Comparison of ENCODE assay signal across 9 cellular contexts in the genomic region with DNA sequence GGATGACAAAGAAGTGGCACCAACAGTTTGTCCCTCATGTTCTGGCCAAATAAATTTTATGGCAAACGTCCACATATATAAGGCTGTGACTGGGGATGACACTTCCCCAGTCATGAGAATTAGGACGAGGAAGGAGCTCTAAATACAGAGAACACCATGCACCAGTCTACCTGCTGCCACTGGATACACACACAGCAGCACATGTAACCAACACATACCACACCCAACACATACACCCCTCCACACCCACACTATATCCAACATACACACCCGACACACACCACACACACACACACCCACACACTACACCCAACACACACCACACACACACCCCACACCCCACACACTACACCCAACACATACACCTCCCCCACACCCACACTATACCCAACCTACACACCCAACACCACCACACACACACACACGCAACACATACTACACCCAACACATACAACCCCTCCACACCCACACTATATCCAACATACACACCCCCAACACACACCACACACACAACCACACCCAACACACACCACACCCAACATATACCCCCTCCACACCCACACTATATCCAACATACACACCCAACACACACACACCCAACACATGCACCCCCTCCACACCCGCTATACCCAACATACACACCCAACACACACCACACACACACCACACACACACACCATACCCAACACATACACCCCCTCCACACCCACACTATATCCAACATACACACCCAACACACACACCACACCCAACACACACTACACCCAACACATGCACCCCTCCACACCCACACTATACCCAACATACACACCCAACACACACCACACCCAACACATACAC.
DNase-seq lines count a peak whose midpoint lies in the region; ATAC-seq and TF ChIP-seq lines count a peak whose summit lies in the region.
"Had no signal": no experiment of that assay in that cellular context is flagged by ENCODE, and none has a peak within 500 bp of the region (broad histone marks: within the 10 kb centered on the region; RNA-seq: fewer than 3 reads in every experiment).

No MANE protein-coding gene starts in this region.

- peaks cover 64% of the 10 kb centered on the region for H3K36me3 Mint-ChIP-seq in stimulated activated memory B cell treated with anti-CD40 and anti-IgM and Interleukin-4, amounts not matched to agents 10 μg/mL and 1 μg/mL and 100 μg/mL, for 72 hours

- no peak overlapping the region for H3K4me3 ChIP-seq in gastroesophageal sphincter
- H3K4me3 ChIP-seq in lower leg skin (ENCODE audit: low read depth, poor library complexity, severe bottlenecking): no peak overlapping the region

- TF ChIP-seq CTCF in gastroesophageal sphincter (IDR thresholded peaks at IDR 0.05) (no peak), lower leg skin (IDR thresholded peaks at IDR 0.05) (no peak)

- peaks cover 0 to 28% of the 10 kb centered on the region in 2 donors for H3K36me3 ChIP-seq in gastroesophageal sphincter

- peaks cover 7% of the 10 kb centered on the region for H3K9me3 Mint-ChIP-seq in stimulated activated memory B cell treated with anti-CD40 and anti-IgM and Interleukin-4, amounts not matched to agents 10 μg/mL and 1 μg/mL and 100 μg/mL, for 72 hours

- H3K4me1 ChIP-seq in gastroesophageal sphincter: peaks cover 0 to 36% (median 13%) of the 10 kb centered on the region in 3 donors

- no peaks in the 10 kb centered on the region for H3K27me3 ChIP-seq in gastroesophageal sphincter

- TF ChIP-seq POLR2A in gastroesophageal sphincter (IDR thresholded peaks at IDR 0.05): no peak
- TF ChIP-seq POLR2A in lower leg skin (IDR thresholded peaks at IDR 0.05): no peak

- no peaks in the 10 kb centered on the region for H3K27me3 Mint-ChIP-seq in stimulated activated memory B cell treated with anti-CD40 and anti-IgM and Interleukin-4, amounts not matched to agents 10 μg/mL and 1 μg/mL and 100 μg/mL, for 72 hours

- no peaks in the 10 kb centered on the region for H3K9me3 ChIP-seq in gastroesophageal sphincter

- peak overlapping the region; percentile 87 for H3K27ac Mint-ChIP-seq in stimulated activated memory B cell treated with anti-CD40 and anti-IgM and Interleukin-4, amounts not matched to agents 10 μg/mL and 1 μg/mL and 100 μg/mL, for 72 hours

- no peak for TF ChIP-seq EP300 in gastroesophageal sphincter (IDR thresholded peaks at IDR 0.05)

- H3K4me3 Mint-ChIP-seq in stimulated activated memory B cell treated with anti-CD40 and anti-IgM and Interleukin-4, amounts not matched to agents 10 μg/mL and 1 μg/mL and 100 μg/mL, for 72 hours: no peak overlapping the region

- H3K4me1 Mint-ChIP-seq in stimulated activated memory B cell treated with anti-CD40 and anti-IgM and Interleukin-4, amounts not matched to agents 10 μg/mL and 1 μg/mL and 100 μg/mL, for 72 hours: peaks cover 86% of the 10 kb centered on the region

- peak overlapping the region in 3 of 4 donors; percentile 26 to 64 (median 48) for H3K27ac ChIP-seq in gastroesophageal sphincter

- peak; percentile 18 for ATAC-seq in GM19463 (IDR thresholded peaks at IDR 0.05; ENCODE audit: unreplicated experiment)
- ATAC-seq in HG03095 (IDR thresholded peaks at IDR 0.05; ENCODE audit: unreplicated experiment): peak; percentile 15
- ATAC-seq in gastroesophageal sphincter: no peak
- ATAC-seq in stimulated activated memory B cell treated with anti-CD40 and anti-IgM and Interleukin-4, amounts not matched to agents 10 μg/mL and 1 μg/mL and 100 μg/mL, for 72 hours: no peak

- 69 to 78% methylated on average over 5 of the region's 5 CpGs for WGBS in gastroesophageal sphincter (ENCODE audit: low coverage in 1 of 2), 2 donors
- 76 to 85% methylated on average over 5 of the region's 5 CpGs for WGBS in lower leg skin, 2 donors

- DNase-seq in 8988T (no peak), lower leg skin (ENCODE audit: low spot score in 2 of 2) (no peak), foreskin melanocyte (no peak)
- DNase-seq: NCI-H526, nucleus accumbens had no signal

- intact Hi-C loops in lower leg skin (cut with DNase I; ENCODE audit: low total_unique reads): no loop called here

Comparison
In these comparisons a context has a peak if more than half of its experiments do, and no peak if none do; other contexts are left out.
1. ATAC-seq: peak in GM19463 (single experiment) and HG03095 (single experiment); none in gastroesophageal sphincter (single experiment) and stimulated activated memory B cell treated with anti-CD40 and anti-IgM and Interleukin-4, amounts not matched to agents 10 μg/mL and 1 μg/mL and 100 μg/mL, for 72 hours (single experiment).